20 cellular contexts compared by ENCODE assay signal in the genomic region with DNA sequence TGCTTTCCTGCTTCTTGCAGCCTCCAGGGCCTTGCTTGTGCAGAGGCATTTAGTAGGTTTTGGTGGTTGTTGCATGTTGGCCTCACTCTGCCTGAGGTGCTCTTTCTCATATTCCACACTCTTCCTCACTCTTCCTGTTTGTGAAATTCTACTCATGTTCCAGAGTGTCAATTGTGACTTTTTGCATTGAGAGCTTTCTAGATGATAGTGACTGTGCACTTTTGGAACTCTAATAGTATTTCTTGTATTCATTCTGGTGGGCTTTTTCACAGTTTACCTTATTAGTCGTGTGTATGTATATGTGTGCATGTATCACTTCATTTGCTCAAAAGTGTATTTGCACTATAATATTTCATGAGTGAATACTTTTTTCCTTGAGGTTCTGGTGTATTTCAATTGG. TPM values are rescaled to one million over a fixed set of nuclear protein-coding genes. Genes with fewer than 3 reads are reported as not detected.
DNase-seq lines count a peak whose midpoint lies in the region; ATAC-seq and TF ChIP-seq lines count a peak whose summit lies in the region.
"Had no signal": no experiment of that assay in that cellular context is flagged by ENCODE, and none has a peak within 500 bp of the region (broad histone marks: within the 10 kb centered on the region; RNA-seq: fewer than 3 reads in every experiment).

No MANE protein-coding gene starts in this region.

- H2BK12ac ChIP-seq in trophoblast cell (ENCODE audit: low read length): no peak overlapping the region

- H3K9me2 ChIP-seq in GM23338 (ENCODE audit: insufficient read depth) (no peaks in the 10 kb centered on the region), OCI-LY7 (ENCODE audit: insufficient read depth, low read length) (no peaks in the 10 kb centered on the region)

- H3K9me3 ChIP-seq in OCI-LY7 (ENCODE audit: low read length): no peaks in the 10 kb centered on the region; the same call in 1 of the 2 replicates
- H3K9me3 ChIP-seq in trophoblast cell (ENCODE audit: insufficient read depth, low read depth, low read length): no peaks in the 10 kb centered on the region
- no peaks in the 10 kb centered on the region for H3K9me3 ChIP-seq in esophagus squamous epithelium
- H3K9me3 ChIP-seq: HAP-1, MG63 had no signal

- intact Hi-C loops in CD14-positive monocyte (cut with micrococcal nuclease): no loop called here
- intact Hi-C loops in OCI-LY7 (cut with micrococcal nuclease; ENCODE audit: unreplicated experiment): no loop called here
- intact Hi-C loops in esophagus squamous epithelium (cut with DNase I): no loop called here

- no peak overlapping the region for H3K4ac ChIP-seq in trophoblast cell (ENCODE audit: low read depth, low read length)

- H4K91ac ChIP-seq in trophoblast cell (ENCODE audit: low read depth, low read length): no peak overlapping the region

- H3K23ac ChIP-seq in trophoblast cell (ENCODE audit: low read length): no peak overlapping the region

- no peaks in the 10 kb centered on the region for H3F3A ChIP-seq in GM23338 (replicated peaks; ENCODE audit: low read depth)

- H2BK120ac ChIP-seq in trophoblast cell (ENCODE audit: insufficient read depth, low read length, poor library complexity): no peak overlapping the region

- H3K79me2 ChIP-seq in GM23338 (replicated peaks; ENCODE audit: insufficient read depth) (peaks cover 99% of the 10 kb centered on the region), OCI-LY7 (ENCODE audit: insufficient read depth, low read depth, low read length) (peaks cover 99% of the 10 kb centered on the region), trophoblast cell (ENCODE audit: control insufficient read depth, insufficient read depth, low read length, poor library complexity) (peaks cover 3% of the 10 kb centered on the region)

- H3K9ac ChIP-seq in trophoblast cell (ENCODE audit: low read length): no peak overlapping the region

- H2AK5ac ChIP-seq in trophoblast cell (ENCODE audit: low read length): no peak overlapping the region

- DNase-seq in CD14-positive monocyte (ENCODE audit: low spot score): no peak
- DNase-seq in GM23338 (ENCODE audit: low spot score): no peak
- no peak for DNase-seq in OCI-LY7 (ENCODE audit: low spot score)
- no peak for DNase-seq in trophoblast cell
- no peak for DNase-seq in COLO829 (ENCODE audit: low spot score)
- no peak for DNase-seq in esophagus squamous epithelium (lab: John Stamatoyannopoulos, UW)
- DNase-seq: DMS153, GOT3, HFFc6, MG63, NCI-H1105 treated with DMSO at 0.1 percent for 48 hours, NCI-H146, NCI-H2029, NCI-H446 treated with DMSO at 0.1 percent for 48 hours, NCI-H526 treated with DMSO at 0.1 percent for 48 hours, SIG-M5 had no signal

- H3K36me3 ChIP-seq in GM23338 (ENCODE audit: insufficient read depth): no peaks in the 10 kb centered on the region; the same call in 1 of the 2 replicates
- H3K36me3 ChIP-seq in OCI-LY7 (ENCODE audit: insufficient read depth, low read length): peaks cover 71% of the 10 kb centered on the region
- peaks cover 3 to 4% of the 10 kb centered on the region in 2 experiments for H3K36me3 ChIP-seq in trophoblast cell (ENCODE audit: control insufficient read depth in 1 of 2, insufficient read depth in 2 of 2, low read length in 2 of 2)
- H3K36me3 ChIP-seq in esophagus squamous epithelium: peaks cover 0 to 5% (median 0%) of the 10 kb centered on the region in 3 donors
- H3K36me3 ChIP-seq: HAP-1 had no signal

- H3K27ac Mint-ChIP-seq in CD14-positive monocyte: peak overlapping the region; percentile 8 to 94 (median 73)
- H3K27ac Mint-ChIP-seq in GM23338: peak overlapping the region; percentile 26; the same call in 1 of the 2 replicates
- H3K27ac Mint-ChIP-seq: B cell, HFFc6 had no signal

- BruUV-seq in OCI-LY7 (replicated peaks; lab: Mats Ljungman, UMichigan): no TSS peak

- CTCF ChIA-PET in OCI-LY7 (lab: Charles Lee; ENCODE audit: unreplicated experiment): no interaction called here

- H3K36me3 Mint-ChIP-seq in CD14-positive monocyte: peaks cover 0 to 7% of the 10 kb centered on the region in 2 donors
- peaks cover 16% of the 10 kb centered on the region for H3K36me3 Mint-ChIP-seq in GM23338 (ENCODE audit: low read depth)

- H2AFZ ChIP-seq in GM23338: no peak overlapping the region
- H2AFZ ChIP-seq in OCI-LY7 (ENCODE audit: low read length): no peak overlapping the region
- peak overlapping the region; percentile 6 for H2AFZ ChIP-seq in trophoblast cell (ENCODE audit: insufficient read depth, low read length, poor library complexity)

- H3K9me3 Mint-ChIP-seq in CD14-positive monocyte: no peaks in the 10 kb centered on the region
- H3K9me3 Mint-ChIP-seq in GM23338: no peaks in the 10 kb centered on the region
- H3K9me3 Mint-ChIP-seq: HFFc6 had no signal

- no peak overlapping the region for H3K4me2 ChIP-seq in GM23338
- H3K4me2 ChIP-seq in OCI-LY7 (ENCODE audit: low read length): peak overlapping the region; percentile 59
- H3K4me2 ChIP-seq in trophoblast cell (ENCODE audit: low read length): peak overlapping the region; percentile 31

- H4K12ac ChIP-seq in trophoblast cell (ENCODE audit: low read depth, low read length): no peak overlapping the region

- no CpG with 5 or more reads among the region's 1 CpG for whole genome bisulfite sequencing in trophoblast cell (ENCODE audit: extremely low coverage, insufficient coverage, insufficient read length)
- WGBS in esophagus squamous epithelium, 2 donors: 75 to 95% methylated on average over 1 of the region's 1 CpG

- H3K27me3 Mint-ChIP-seq in CD14-positive monocyte (ENCODE audit: low read depth in 3 of 3) (no peaks in the 10 kb centered on the region), GM23338 (ENCODE audit: insufficient read depth, low read depth, poor library complexity) (peaks cover 2% of the 10 kb centered on the region)
- H3K27me3 Mint-ChIP-seq: B cell had no signal

- no peak overlapping the region for H2BK5ac ChIP-seq in trophoblast cell (ENCODE audit: low read depth, low read length, poor library complexity)

- no peak overlapping the region for H3K14ac ChIP-seq in trophoblast cell (ENCODE audit: low read length)

- H3K79me1 ChIP-seq in trophoblast cell (ENCODE audit: low read length): peaks cover 3% of the 10 kb centered on the region

- H3K4me3 Mint-ChIP-seq in CD14-positive monocyte (no peak overlapping the region), GM23338 (no peak overlapping the region)
- H3K4me3 Mint-ChIP-seq: B cell, HFFc6 had no signal

- H3K27me3 ChIP-seq in GM23338 (ENCODE audit: insufficient read depth) (no peaks in the 10 kb centered on the region), trophoblast cell (ENCODE audit: insufficient read depth, low read length) (no peaks in the 10 kb centered on the region), esophagus squamous epithelium (no peaks in the 10 kb centered on the region)
- H3K27me3 ChIP-seq: MG63 had no signal

- no peak overlapping the region for H3K18ac ChIP-seq in trophoblast cell (ENCODE audit: low read length)

- H3K4me3 ChIP-seq in GM23338 (no peak overlapping the region), OCI-LY7 (ENCODE audit: low read depth, low read length, poor library complexity, severe bottlenecking) (peak overlapping the region; percentile 14), trophoblast cell (ENCODE audit: low read depth, low read length) (no peak overlapping the region), esophagus squamous epithelium (no peak overlapping the region)
- H3K4me3 ChIP-seq: HAP-1, MG63, SK-N-MC had no signal

- H3K4me1 ChIP-seq in GM23338 (ENCODE audit: insufficient read depth) (peaks cover 16% of the 10 kb centered on the region), OCI-LY7 (ENCODE audit: insufficient read depth, low read length, poor library complexity, severe bottlenecking) (peaks cover 77% of the 10 kb centered on the region), trophoblast cell (ENCODE audit: control insufficient read depth in 1 of 2, insufficient read depth in 2 of 2, low read length in 2 of 2) (peaks cover 8 to 13% of the 10 kb centered on the region in 2 experiments), esophagus squamous epithelium (peaks cover 8 to 14% (median 9%) of the 10 kb centered on the region in 3 donors)

- H4K8ac ChIP-seq in trophoblast cell (ENCODE audit: low read depth, low read length): no peak overlapping the region

- peaks cover 34% of the 10 kb centered on the region for H3K4me1 Mint-ChIP-seq in CD14-positive monocyte
- peaks cover 7% of the 10 kb centered on the region for H3K4me1 Mint-ChIP-seq in GM23338

- no peak for TF ChIP-seq CTCF in CD14-positive monocyte (IDR thresholded peaks at IDR 0.05)
- TF ChIP-seq CTCF in GM23338 (conservative IDR thresholded peaks at IDR 0.05; ENCODE audit: low read depth in 2 of 2): no peak
- TF ChIP-seq CTCF in OCI-LY7 (conservative IDR thresholded peaks at IDR 0.05; ENCODE audit: low read length): no peak
- TF ChIP-seq CTCF in esophagus squamous epithelium (IDR thresholded peaks at IDR 0.05): no peak

- POLR2A ChIA-PET in OCI-LY7 (lab: Charles Lee): interaction anchor here (1.9 kb wide), 1 partner anchor 12 kb away, joined by 6 read pairs; a partner anchor contains a TSS

- TF ChIP-seq POLR2A in esophagus squamous epithelium (IDR thresholded peaks at IDR 0.05): no peak

- ATAC-seq in GM23338 (no peak), HG02973 (IDR thresholded peaks at IDR 0.05; ENCODE audit: unreplicated experiment) (no peak)

- peaks cover 59% of the 10 kb centered on the region for H4K20me1 ChIP-seq in GM23338 (replicated peaks; ENCODE audit: insufficient read depth)
- no peaks in the 10 kb centered on the region; the same call in 1 of the 2 replicates for H4K20me1 ChIP-seq in OCI-LY7 (ENCODE audit: insufficient read depth, low read length)

- no peak overlapping the region for H3K27ac ChIP-seq in GM23338 (ENCODE audit: low read depth)
- peak overlapping the region; percentile 56 for H3K27ac ChIP-seq in OCI-LY7 (ENCODE audit: low read depth, low read length, poor library complexity, severe bottlenecking)
- peak overlapping the region; percentile 19 for H3K27ac ChIP-seq in trophoblast cell (ENCODE audit: low read depth, low read length)
- no peak overlapping the region for H3K27ac ChIP-seq in esophagus squamous epithelium
- H3K27ac ChIP-seq: SK-N-MC had no signal

TF ChIP-seq in GM23338, 12 proteins besides CTCF, POLR2A, EP300 and RAD21 (continues in another document):
- TF ChIP-seq ZNF114 (CRISPR knock-in tag; IDR thresholded peaks at IDR 0.05): no peak

RNA-seq across cellular contexts. Expression of a gene that starts 11.3 kb away (rescaled TPM):
- 10 to 100 TPM; 30.4 to 35.5 TPM for polyA plus RNA-seq in CD14-positive monocyte
- 168 and 179 TPM in 2 replicates for total RNA-seq in GM23338 (2014; rRNA removed; shearing (Covaris generic))
- 112 and 128 TPM in 2 replicates for polyA plus RNA-seq in GM23338 (2016; fragmentation: Nextera tagmentation; extraction: Ambion mirVana)
- total RNA-seq in OCI-LY7 (2014; rRNA removed; shearing (Covaris generic)): 58.0 and 70.9 TPM in 2 replicates
- 138 and 148 TPM in 2 replicates for total RNA-seq in OCI-LY7 (2022)
- polyA plus RNA-seq in trophoblast cell (2013): 104 and 108 TPM in 2 replicates
- total RNA-seq in esophagus squamous epithelium: 10 to 100 TPM; 26.1 to 83.6 (median 59.1) TPM

Comparison
In these comparisons a context has a peak if more than half of its experiments do, and no peak if none do; other contexts are left out.
1. H3K27ac ChIP-seq: peak in OCI-LY7 (single experiment) and trophoblast cell (single experiment); none in GM23338 (single experiment) and esophagus squamous epithelium (0 of 4).